In the genomic region with DNA sequence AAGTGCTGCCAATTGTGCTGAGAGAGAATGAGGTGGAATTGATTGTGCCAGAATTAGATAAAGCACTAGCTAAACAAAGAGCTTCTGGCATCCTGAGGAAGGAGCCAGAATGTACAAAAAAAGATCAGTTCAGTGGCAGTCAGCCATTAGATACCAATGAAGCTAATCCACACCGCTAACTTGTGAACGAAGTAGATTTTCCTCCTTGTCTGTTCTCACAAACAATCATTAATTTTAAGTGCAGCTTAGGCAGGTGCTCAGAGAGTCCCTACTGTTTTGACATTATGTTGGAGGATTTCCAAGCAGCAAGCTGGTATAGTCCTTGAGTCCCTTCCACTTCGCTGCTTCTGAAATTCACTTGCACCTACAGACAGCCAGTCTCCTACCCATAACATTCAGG, we compare ENCODE assay signal across 16 cellular contexts.
DNase-seq lines count a peak whose midpoint lies in the region; ATAC-seq and TF ChIP-seq lines count a peak whose summit lies in the region.
"Had no signal": no experiment of that assay in that cellular context is flagged by ENCODE, and none has a peak within 500 bp of the region (broad histone marks: within the 10 kb centered on the region; RNA-seq: fewer than 3 reads in every experiment).

No MANE protein-coding gene starts in this region.

- H3K27ac ChIP-seq in right cardiac atrium (ENCODE audit: low read length) = peak overlapping the region; percentile 45
- H3K27ac ChIP-seq: HL-60, spleen had no signal

- no peak for DNase-seq in right cardiac atrium
- no peak for DNase-seq in left ventricle myocardium superior
- peak; percentile 75 for DNase-seq in NCI-H2227 (lab: John Stamatoyannopoulos, UW; ENCODE audit: unreplicated experiment)
- DNase-seq in stimulated activated CD4-positive, alpha-beta T cell treated with anti-CD3 and anti-CD28 coated beads, Interleukin-4, amount 100 ng/mL, for 1 hour = no peak
- no peak for DNase-seq in UCSD-AML1 (lab: John Stamatoyannopoulos, UW; ENCODE audit: unreplicated experiment)
- no peak for DNase-seq in A172 (ENCODE audit: low spot score)
- DNase-seq: ACHN; activated CD4-positive, alpha-beta T cell treated with anti-CD3 and anti-CD28 coated beads, Interleukin-2, amount 50 U/mL, for 4 hours; activated effector memory CD4-positive, alpha-beta T cell treated with anti-CD3 and anti-CD28 coated beads, Interleukin-2, amount 50 U/mL, for 16 hours; HFFc6; spleen; T1000 had no signal

- peak; percentile 74 to 88 for ATAC-seq in right cardiac atrium
- no peak for ATAC-seq in left ventricle myocardium superior
- no peak for ATAC-seq in GM18868 (IDR thresholded peaks at IDR 0.05; ENCODE audit: unreplicated experiment)

- TF ChIP-seq CTCF in brain (conservative IDR thresholded peaks at IDR 0.05) = no peak

- no peaks in the 10 kb centered on the region for H3K9me3 ChIP-seq in right cardiac atrium (ENCODE audit: control insufficient read depth, low read length)

- H3K36me3 Mint-ChIP-seq in brain = no peaks in the 10 kb centered on the region

- H3K27me3 ChIP-seq in right cardiac atrium (ENCODE audit: control insufficient read depth, insufficient read depth) = no peaks in the 10 kb centered on the region
- H3K27me3 ChIP-seq: spleen had no signal

- H3K4me3 Mint-ChIP-seq in brain = peak overlapping the region in 3 of 5 experiments; percentile 37 to 63 (median 44)
- H3K4me3 Mint-ChIP-seq: HFFc6, nephron had no signal

- intact Hi-C loops in right cardiac atrium (cut with DNase I) = no loop called here
- intact Hi-C loops in left ventricle myocardium superior (cut with micrococcal nuclease) = no loop called here

- no peaks in the 10 kb centered on the region for H3K27me3 Mint-ChIP-seq in brain

- no peak overlapping the region for H3K4me3 ChIP-seq in right cardiac atrium (ENCODE audit: low read length)
- H3K4me3 ChIP-seq: spleen had no signal

- H3K27ac Mint-ChIP-seq in brain = peak overlapping the region in 4 of 5 experiments; percentile 78 to 95 (median 86)
- H3K27ac Mint-ChIP-seq: HFFc6, nephron had no signal

- H3K4me1 Mint-ChIP-seq in brain = peaks cover 63% of the 10 kb centered on the region

- peaks cover 0 to 3% (median 0%) of the 10 kb centered on the region in 5 experiments for H3K9me3 Mint-ChIP-seq in brain
- H3K9me3 Mint-ChIP-seq: nephron had no signal

- 23% methylated on average over 3 of the region's 3 CpGs for WGBS in right cardiac atrium

- no peaks in the 10 kb centered on the region for H3K4me1 ChIP-seq in right cardiac atrium (ENCODE audit: control insufficient read depth, insufficient read depth, low read length)
- H3K4me1 ChIP-seq: spleen had no signal

Comparison
In these comparisons a context has a peak if more than half of its experiments do, and no peak if none do; other contexts are left out.
1. ATAC-seq: peak in right cardiac atrium (2 of 2); none in left ventricle myocardium superior (single experiment) and GM18868 (single experiment).